In genomic region chr2:38486213-38487026, GRCh38 we compare ENCODE assay signal across 21 cellular contexts.
"Had no signal": no experiment of that assay in that cellular context is flagged by ENCODE, and none has a peak within 500 bp of the region (broad histone marks: within the 10 kb centered on the region; RNA-seq: fewer than 3 reads in every experiment).

No MANE protein-coding gene starts in this region.

- H3K4me1 ChIP-seq: body of pancreas, pancreas had no signal

- ATAC-seq: activated CD8-positive, alpha-beta T cell treated with anti-CD3 and anti-CD28 coated beads, Interleukin-2, amount 10 ng/mL, durations not matched to agents 7 days and 5 days; body of pancreas; T-cell had no signal

- FAIRE-seq: pancreas had no signal

- H3K4me3 ChIP-seq: body of pancreas, cardiac muscle cell, left lung, lung, pancreas, tibial artery had no signal

- H3K36me3 ChIP-seq: cardiac muscle cell, left lung, pancreas, tibial artery had no signal

- DNase-seq: activated CD4-positive, alpha-beta T cell treated with anti-CD3 and anti-CD28 coated beads, Interleukin-2, amount 10 ng/mL, durations not matched to agents 7 days and 5 days; activated CD4-positive, CD25-positive, alpha-beta regulatory T cell treated with anti-CD3 and anti-CD28 coated beads, Interleukin-2, amount 50 U/mL, for 72 hours; activated CD8-positive, alpha-beta T cell treated with anti-CD3 and anti-CD28 coated beads, Interleukin-2, amount 10 ng/mL, durations not matched to agents 7 days and 5 days; activated gamma-delta T cell treated with Interleukin-2 at 50 U/mL for 16 hours; anterior cingulate cortex; cortex of kidney; endodermal cell; foreskin fibroblast; immature natural killer cell; left lung; naive thymus-derived CD4-positive, alpha-beta T cell; pancreas; stimulated activated CD4-positive, alpha-beta T cell treated with anti-CD3 and anti-CD28 coated beads, Interleukin-12 subunit alpha, Interleukin-12 subunit beta, amount 100 ng/mL, for 4 hours; stimulated activated CD4-positive, alpha-beta T cell treated with anti-CD3 and anti-CD28 coated beads, Interleukin-4, amount 100 ng/mL, for 4 hours; substantia nigra; T-cell; tibial artery had no signal

- H3K9me3 ChIP-seq: pancreas, tibial artery had no signal

- H3K27ac ChIP-seq: body of pancreas, cardiac muscle cell, left lung, pancreas, tibial artery, VCaP had no signal

- H3K27me3 ChIP-seq: body of pancreas, cardiac muscle cell, left lung, pancreas, tibial artery had no signal
